In genomic region chr15:63484433-63484832, GRCh38 we compare ENCODE assay signal across 2 cellular contexts.
TF ChIP-seq lines count a peak whose summit lies in the region.

No MANE protein-coding gene starts in this region.

TF ChIP-seq in A549, 52 proteins besides CTCF, POLR2A, EP300 and RAD21:
- TF ChIP-seq JUN (IDR thresholded peaks at IDR 0.05) (no peak), CBX2 (IDR thresholded peaks at IDR 0.05; ENCODE audit: borderline replicate concordance, low read depth) (no peak), HES2 (IDR thresholded peaks at IDR 0.05) (no peak), HEYL (CRISPR knock-in tag; IDR thresholded peaks at IDR 0.05) (no peak)
TF ChIP-seq in A549: peak in this region for 0.

TF ChIP-seq in K562, 482 proteins besides CTCF, POLR2A, EP300 and RAD21:
- TF ChIP-seq L3MBTL2 (IDR thresholded peaks at IDR 0.05) (0 out of 2 replicates have a peak, but pooled peaks have one; percentile 21), NR2C2 (CRISPR knock-in tag; IDR thresholded peaks at IDR 0.05) (no peak), NR2C2 (tag; IDR thresholded peaks at IDR 0.05) (peak; percentile 28; the same call in 1 of the 2 replicates), CBX1 (IDR thresholded peaks at IDR 0.05; ENCODE audit: low read depth) (no peak), JUND (IDR thresholded peaks at IDR 0.05; ENCODE audit: borderline replicate concordance, low read depth, low read length) (no peak), JUND (tag; IDR thresholded peaks at IDR 0.05; ENCODE audit: borderline replicate concordance, low read depth, low read length) (0 out of 3 replicates have a peak, but pooled peaks have one; percentile 11), ADNP (tag; IDR thresholded peaks at IDR 0.05) (0 out of 2 replicates have a peak, but pooled peaks have one; percentile 47), HDAC8 (tag; IDR thresholded peaks at IDR 0.05) (no peak)
